Comparison of ENCODE assay signal across 16 cellular contexts in genomic region chr12:115450710-115451109, GRCh38.
"Had no signal": no experiment of that assay in that cellular context is flagged by ENCODE, and none has a peak within 500 bp of the region (broad histone marks: within the 10 kb centered on the region; RNA-seq: fewer than 3 reads in every experiment).

No MANE protein-coding gene starts in this region.

- H3K9me3 ChIP-seq: pancreas, thyroid gland, vagina had no signal

- H3K4me3 ChIP-seq: pancreas, thyroid gland had no signal

- H3K9me3 Mint-ChIP-seq: dendritic cell treated with granulocyte-macrophage colony-stimulating factor and Interleukin-4, amounts not matched to agents 40 ng/mL and 50 ng/mL, for 4 days; T-helper 1 cell treated with Interleukin-12 subunit alpha and Interleukin-12 subunit beta and Interleukin-4 antibody, amounts not matched to agents 30 μg/mL and 1 μg/mL, for 36 hours had no signal

- H3K4me3 Mint-ChIP-seq: dendritic cell treated with granulocyte-macrophage colony-stimulating factor and Interleukin-4, amounts not matched to agents 40 ng/mL and 50 ng/mL, for 4 days; stimulated activated naive B cell treated with anti-CD40 and anti-IgM and Interleukin-4, amounts not matched to agents 10 μg/mL and 1 μg/mL and 100 μg/mL, for 72 hours; T-helper 1 cell treated with Interleukin-12 subunit alpha and Interleukin-12 subunit beta and Interleukin-4 antibody, amounts not matched to agents 30 μg/mL and 1 μg/mL, for 36 hours had no signal

- DNase-seq: activated CD4-positive, alpha-beta T cell treated with anti-CD3 and anti-CD28 coated beads, Interleukin-2, amount 50 U/mL, for 1 hour; activated CD4-positive, CD25-positive, alpha-beta regulatory T cell; activated naive CD4-positive, alpha-beta T cell; anterior cingulate cortex; cerebellar nuclear complex; effector memory CD4-positive, alpha-beta T cell; foreskin keratinocyte; glutamatergic neuron; kidney glomerular epithelial cell; midbrain; pancreas; stimulated activated naive B cell treated with anti-CD40 and anti-IgM and Interleukin-4, amounts not matched to agents 10 μg/mL and 1 μg/mL and 100 μg/mL, for 72 hours; thyroid gland had no signal

- H3K27ac Mint-ChIP-seq: dendritic cell treated with granulocyte-macrophage colony-stimulating factor and Interleukin-4, amounts not matched to agents 40 ng/mL and 50 ng/mL, for 4 days; stimulated activated naive B cell treated with anti-CD40 and anti-IgM and Interleukin-4, amounts not matched to agents 10 μg/mL and 1 μg/mL and 100 μg/mL, for 72 hours; T-helper 1 cell treated with Interleukin-12 subunit alpha and Interleukin-12 subunit beta and Interleukin-4 antibody, amounts not matched to agents 30 μg/mL and 1 μg/mL, for 36 hours had no signal

- H3K36me3 ChIP-seq: pancreas, thyroid gland, vagina had no signal

- H3K4me1 ChIP-seq: foreskin keratinocyte, pancreas had no signal

- H3K27me3 ChIP-seq: thyroid gland, vagina had no signal

- H3K27ac ChIP-seq: foreskin keratinocyte, pancreas, thyroid gland, vagina had no signal
